8 cellular contexts compared by ENCODE assay signal in the genomic region with DNA sequence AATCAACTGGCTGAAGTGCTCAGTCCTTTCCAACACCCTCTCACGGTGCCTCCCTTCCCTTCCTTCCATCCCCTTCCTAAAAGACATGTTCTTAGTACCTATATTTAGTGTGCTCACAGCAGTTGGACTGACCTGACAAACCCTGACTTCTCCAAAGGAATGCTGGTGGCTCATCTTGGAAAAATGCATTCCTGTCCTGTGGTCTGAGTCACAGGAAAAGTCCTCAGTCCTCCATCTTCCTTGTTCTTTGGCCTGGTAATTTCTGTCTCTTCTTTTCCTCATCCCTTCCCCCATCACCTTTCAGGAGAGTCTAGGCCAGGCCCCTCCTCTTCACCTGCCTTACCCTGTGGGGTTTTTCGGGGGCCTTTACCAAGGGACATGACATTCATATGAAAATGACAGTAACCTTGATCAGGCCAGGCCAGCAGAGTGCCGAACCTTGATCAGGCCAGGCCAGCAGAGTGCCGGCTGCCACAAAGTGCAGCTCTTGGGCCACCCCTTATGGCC. TPM values are rescaled to one million over a fixed set of nuclear protein-coding genes. Genes with fewer than 3 reads are reported as not detected.
A peak's percentile ranks its signal among the peaks of the same experiment; 100 is the strongest.
DNase-seq lines count a peak whose midpoint lies in the region; ATAC-seq and TF ChIP-seq lines count a peak whose summit lies in the region.
"Had no signal": no experiment of that assay in that cellular context is flagged by ENCODE, and none has a peak within 500 bp of the region (broad histone marks: within the 10 kb centered on the region; RNA-seq: fewer than 3 reads in every experiment).

No MANE protein-coding gene starts in this region.

- peak overlapping the region; percentile 50 to 82 for H3K27ac ChIP-seq in uterus

- H3K36me3 ChIP-seq in uterus, result no peaks in the 10 kb centered on the region

- TF ChIP-seq CTCF in brain (conservative IDR thresholded peaks at IDR 0.05), result no peak
- TF ChIP-seq CTCF in uterus (IDR thresholded peaks at IDR 0.05), result no peak

- H3K4me3 ChIP-seq in uterus, result no peak overlapping the region
- H3K4me3 ChIP-seq: lung had no signal

- peaks cover 72% of the 10 kb centered on the region for H3K36me3 Mint-ChIP-seq in brain

- no peaks in the 10 kb centered on the region for H3K9me3 Mint-ChIP-seq in brain

- peaks cover 10% of the 10 kb centered on the region for H3K27me3 Mint-ChIP-seq in brain

- ATAC-seq in GM21515 (IDR thresholded peaks at IDR 0.05; ENCODE audit: unreplicated experiment) (no peak), GM21723 (IDR thresholded peaks at IDR 0.05; ENCODE audit: unreplicated experiment) (no peak)

- DNase-seq in HT1080 (ENCODE audit: low read depth) (peak; percentile 97), iris pigment epithelial cell (ENCODE audit: low read depth) (peak; percentile 90), uterus (no peak)
- DNase-seq in central memory CD4-positive, alpha-beta T cell, result no peak

- H3K4me3 Mint-ChIP-seq in brain, result peak overlapping the region in 1 of 5 experiments; percentile 54

- H3K9me3 ChIP-seq in uterus, result no peaks in the 10 kb centered on the region

- intact Hi-C loops in uterus (cut with DNase I; ENCODE audit: low total_unique reads), result no loop called here

- no peaks in the 10 kb centered on the region for H3K27me3 ChIP-seq in uterus

- H3K4me1 ChIP-seq in uterus, result peaks cover 0 to 8% of the 10 kb centered on the region in 2 donors

- peak overlapping the region in 3 of 5 experiments; percentile 7 to 69 (median 55) for H3K27ac Mint-ChIP-seq in brain

- no peak for TF ChIP-seq POLR2A in uterus (IDR thresholded peaks at IDR 0.05)

- H3K4me1 Mint-ChIP-seq in brain, result peaks cover 83% of the 10 kb centered on the region

RNA-seq across cellular contexts. Expression of gene ATP1B1, which starts 7.2 kb away (rescaled TPM):
- 23.1 and 35.9 TPM in 2 replicates for total RNA-seq in HT1080 (2014; rRNA removed; shearing (Covaris generic))
- polyA plus RNA-seq in HT1080 (2015; cell fraction: cytosol; rRNA removed), result 38.9 and 43.2 TPM in 2 replicates
- polyA plus RNA-seq in HT1080 (2015; cell fraction: nucleus; rRNA removed), result 48.0 and 49.1 TPM in 2 replicates
- polyA plus RNA-seq in brain (ENCODE audit: insufficient read depth, low read depth, low replicate concordance), result 114 TPM
- total RNA-seq in uterus, result 100 to 1,000 TPM in 3 of 4 donors, 10 to 100 TPM in 1; 52.6 to 210 (median 111) TPM

Comparison
In these comparisons a context has a peak if more than half of its experiments do, and no peak if none do; other contexts are left out.
1. DNase-seq: peak in HT1080 (single experiment) and iris pigment epithelial cell (single experiment); none in uterus (0 of 2) and central memory CD4-positive, alpha-beta T cell (single experiment).